Comparison of ENCODE assay signal across 8 cellular contexts in genomic region chr20:31708839-31709534, GRCh38. TPM values are rescaled to one million over a fixed set of nuclear protein-coding genes. Genes with fewer than 3 reads are reported as not detected.
DNase-seq lines count a peak whose midpoint lies in the region; FAIRE-seq and TF ChIP-seq lines count a peak whose summit lies in the region.

No MANE protein-coding gene starts in this region.

- H3K36me3 ChIP-seq in duodenal mucosa (ENCODE audit: control insufficient read depth in 1 of 2, insufficient read depth in 2 of 2, low read length in 2 of 2) (peaks cover 22 to 32% of the 10 kb centered on the region in 2 donors), stomach (peaks cover 18 to 61% (median 39%) of the 10 kb centered on the region in 4 donors), brain microvascular endothelial cell (replicated peaks) (peaks cover 41% of the 10 kb centered on the region)

- H3K27ac ChIP-seq in duodenal mucosa (ENCODE audit: low read depth, low read length) (peak overlapping the region; percentile 39), stomach (peak overlapping the region; percentile 90 to 100 (median 98)), brain microvascular endothelial cell (no peak overlapping the region)

- H3K9ac ChIP-seq in duodenal mucosa (ENCODE audit: low read depth in 1 of 2, low read length in 2 of 2), result peak overlapping the region in 1 of 2 donors; percentile 40

- H3K9me3 ChIP-seq in duodenal mucosa (ENCODE audit: control insufficient read depth in 1 of 2, low read length in 2 of 2) (no peaks in the 10 kb centered on the region), stomach (no peaks in the 10 kb centered on the region)

- in situ Hi-C loops in brain microvascular endothelial cell (cut with HindIII; ENCODE audit: low pct_ligation_motif_present, low sequenced_read_pairs), result no loop called here

- H3K27me3 ChIP-seq in duodenal mucosa (ENCODE audit: control insufficient read depth in 1 of 2, insufficient read depth in 2 of 2, low read length in 2 of 2), result no peaks in the 10 kb centered on the region
- no peaks in the 10 kb centered on the region for H3K27me3 ChIP-seq in stomach
- no peaks in the 10 kb centered on the region for H3K27me3 ChIP-seq in brain microvascular endothelial cell (replicated peaks)

- peak overlapping the region; percentile 81 for H3K27ac Mint-ChIP-seq in T-helper 1 cell treated with Interleukin-12 subunit alpha and Interleukin-12 subunit beta and Interleukin-4 antibody, amounts not matched to agents 30 μg/mL and 1 μg/mL, for 36 hours

- 73 to 89% (median 86%) methylated on average over 11 of the region's 11 CpGs for WGBS in stomach, 5 donors

- FAIRE-seq in D721Med (lab: Jason Lieb, UNC), result no peak

- TF ChIP-seq CTCF in stomach (IDR thresholded peaks at IDR 0.05), result no peak
- no peak for TF ChIP-seq CTCF in brain microvascular endothelial cell (IDR thresholded peaks at IDR 0.05; ENCODE audit: low read depth, low read length, missing control alignments)
- no peak for TF ChIP-seq CTCF in D721Med (IDR thresholded peaks at IDR 0.05; ENCODE audit: insufficient read depth, missing control alignments)

- TF ChIP-seq POLR2A in stomach (IDR thresholded peaks at IDR 0.05), result no peak

- no peak overlapping the region for H3K4me3 ChIP-seq in duodenal mucosa (ENCODE audit: low read depth in 1 of 2, low read length in 2 of 2)
- no peak overlapping the region for H3K4me3 ChIP-seq in stomach
- H3K4me3 ChIP-seq in brain microvascular endothelial cell (ENCODE audit: low read depth, low read length), result no peak overlapping the region

- peaks cover 74% of the 10 kb centered on the region for H3K4me1 Mint-ChIP-seq in T-helper 1 cell treated with Interleukin-12 subunit alpha and Interleukin-12 subunit beta and Interleukin-4 antibody, amounts not matched to agents 30 μg/mL and 1 μg/mL, for 36 hours (ENCODE audit: low read depth)

- H3K36me3 Mint-ChIP-seq in T-helper 1 cell treated with Interleukin-12 subunit alpha and Interleukin-12 subunit beta and Interleukin-4 antibody, amounts not matched to agents 30 μg/mL and 1 μg/mL, for 36 hours (ENCODE audit: low read depth), result peaks cover 50% of the 10 kb centered on the region

- H3K4me3 Mint-ChIP-seq in T-helper 1 cell treated with Interleukin-12 subunit alpha and Interleukin-12 subunit beta and Interleukin-4 antibody, amounts not matched to agents 30 μg/mL and 1 μg/mL, for 36 hours, result peak overlapping the region; percentile 13

- no peaks in the 10 kb centered on the region for H3K27me3 Mint-ChIP-seq in T-helper 1 cell treated with Interleukin-12 subunit alpha and Interleukin-12 subunit beta and Interleukin-4 antibody, amounts not matched to agents 30 μg/mL and 1 μg/mL, for 36 hours (ENCODE audit: low read depth)

- intact Hi-C loops in stomach (cut with DNase I; ENCODE audit: low total_unique reads), result no loop called here

- TF ChIP-seq EP300 in stomach (IDR thresholded peaks at IDR 0.05), result no peak

- peaks cover 84 to 90% of the 10 kb centered on the region in 2 donors for H3K4me1 ChIP-seq in duodenal mucosa (ENCODE audit: control insufficient read depth in 1 of 2, insufficient read depth in 2 of 2, low read length in 2 of 2)
- H3K4me1 ChIP-seq in stomach, result peaks cover 85 to 99% (median 95%) of the 10 kb centered on the region in 4 donors

- DNase-seq in T-helper 1 cell (no peak), NCI-H69 (lab: John Stamatoyannopoulos, UW) (peak; percentile 99), stomach (peak; percentile 57), brain microvascular endothelial cell (no peak), D721Med (ENCODE audit: insufficient read length, low spot score) (no peak), EL (no peak)

- no peaks in the 10 kb centered on the region for H3K9me3 Mint-ChIP-seq in T-helper 1 cell treated with Interleukin-12 subunit alpha and Interleukin-12 subunit beta and Interleukin-4 antibody, amounts not matched to agents 30 μg/mL and 1 μg/mL, for 36 hours

RNA-seq across cellular contexts. Expression of gene BCL2L1, which starts 13.7 kb away (rescaled TPM):
- total RNA-seq in stomach, result 100 to 1,000 TPM in 2 of 5 donors, 10 to 100 TPM in 3; 61.7 to 210 (median 68.7) TPM
- 10 to 100 TPM; 47.1 to 88.2 (median 73.0) TPM for polyA plus RNA-seq in stomach

RNA-seq across cellular contexts. Expression of gene TPX2, which starts 30.1 kb away (rescaled TPM):
- 10 to 100 TPM in 1 of 5 donors, 1 to 10 TPM in 4; 5.3 to 11.4 (median 7.6) TPM for total RNA-seq in stomach
- polyA plus RNA-seq in stomach, result 1 to 10 TPM; 1.7 to 7.1 (median 3.3) TPM

Comparison
In these comparisons a context has a peak if more than half of its experiments do, and no peak if none do; other contexts are left out.
1. DNase-seq: peak in NCI-H69 (single experiment) and stomach (single experiment); none in T-helper 1 cell (0 of 5), brain microvascular endothelial cell (single experiment), D721Med (single experiment) and EL (single experiment).